Comparison of ENCODE assay signal across 22 cellular contexts in the genomic region with DNA sequence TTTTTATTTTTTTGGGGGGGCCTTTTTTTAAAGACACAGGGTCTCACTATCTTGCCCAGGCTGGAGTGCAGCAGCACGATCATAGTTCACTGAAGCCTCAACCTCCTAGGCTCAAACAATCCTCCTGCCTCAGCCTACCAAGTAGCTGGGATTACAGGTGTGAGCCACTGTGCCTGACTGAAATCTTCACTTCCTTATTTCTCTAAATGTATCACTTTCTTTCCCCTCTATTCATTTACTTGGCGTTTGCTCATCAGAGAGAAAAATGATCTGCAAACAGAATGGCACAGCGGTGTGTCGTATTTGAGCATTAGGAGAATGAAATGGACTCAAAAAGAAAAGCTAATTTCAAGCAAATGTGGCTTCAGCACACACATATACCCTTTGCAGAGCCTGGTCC. TPM values are rescaled to one million over a fixed set of nuclear protein-coding genes. Genes with fewer than 3 reads are reported as not detected.
A peak's percentile ranks its signal among the peaks of the same experiment; 100 is the strongest.
DNase-seq lines count a peak whose midpoint lies in the region; ATAC-seq and TF ChIP-seq lines count a peak whose summit lies in the region.
"Had no signal": no experiment of that assay in that cellular context is flagged by ENCODE, and none has a peak within 500 bp of the region (broad histone marks: within the 10 kb centered on the region; RNA-seq: fewer than 3 reads in every experiment).

No MANE protein-coding gene starts in this region.

- WGBS in gastroesophageal sphincter (ENCODE audit: low coverage in 1 of 2), 2 donors = 58 to 83% methylated on average over 3 to 4 of the region's 4 CpGs

- DNase-seq in RPMI8226 = peak; percentile 28
- no peak for DNase-seq in NCI-H1105 treated with DMSO at 0.1 percent for 48 hours (lab: John Stamatoyannopoulos, UW)
- DNase-seq in left lobe of liver (ENCODE audit: low spot score) = no peak
- DNase-seq: activated naive CD4-positive, alpha-beta T cell treated with anti-CD3 and anti-CD28 coated beads, Interleukin-2, amount 50 U/mL, for 16 hours; activated T-cell treated with anti-CD3 and anti-CD28 coated beads, Interleukin-2, amount 50 U/mL, for 4 hours; CD8-positive, alpha-beta memory T cell; DMS79; effector memory CD4-positive, alpha-beta T cell; esophagus squamous epithelium; left colon; midbrain; NCI-H1417 treated with DMSO at 0.1 percent for 48 hours; T-helper 9 cell had no signal

- ATAC-seq in GM18909 (IDR thresholded peaks at IDR 0.05; ENCODE audit: poor library complexity, unreplicated experiment) (peak; percentile 83), GM21447 (IDR thresholded peaks at IDR 0.05; ENCODE audit: unreplicated experiment) (peak; percentile 80), HG03108 (IDR thresholded peaks at IDR 0.05; ENCODE audit: unreplicated experiment) (peak; percentile 68), left lobe of liver (no peak), gastroesophageal sphincter (no peak)
- ATAC-seq: activated CD4-positive, CD25-positive, alpha-beta regulatory T cell treated with anti-CD3 and anti-CD28 coated beads, Interleukin-2, amount 50 U/mL, for 24 hours; activated T-cell treated with anti-CD3 and anti-CD28 coated beads, Interleukin-2, amount 50 U/mL, for 4 hours; left colon; sciatic nerve had no signal

- no peak overlapping the region for H3K4me3 ChIP-seq in gastroesophageal sphincter
- H3K4me3 ChIP-seq: ascending aorta, esophagus squamous epithelium had no signal

- H3K27ac ChIP-seq in gastroesophageal sphincter = no peak overlapping the region
- H3K27ac ChIP-seq: ascending aorta, esophagus squamous epithelium, parathyroid adenoma had no signal

- peaks cover 0 to 8% (median 3%) of the 10 kb centered on the region in 3 donors for H3K4me1 ChIP-seq in gastroesophageal sphincter

- no peak for TF ChIP-seq CTCF in gastroesophageal sphincter (IDR thresholded peaks at IDR 0.05)

- H3K36me3 ChIP-seq in gastroesophageal sphincter = no peaks in the 10 kb centered on the region
- H3K36me3 ChIP-seq: ascending aorta, esophagus squamous epithelium had no signal

- no peaks in the 10 kb centered on the region for H3K9me3 ChIP-seq in gastroesophageal sphincter
- H3K9me3 ChIP-seq: ascending aorta, esophagus squamous epithelium had no signal

- H3K27me3 ChIP-seq in gastroesophageal sphincter = no peaks in the 10 kb centered on the region
- H3K27me3 ChIP-seq: ascending aorta, esophagus squamous epithelium had no signal

- TF ChIP-seq EP300 in gastroesophageal sphincter (IDR thresholded peaks at IDR 0.05) = no peak

- TF ChIP-seq POLR2A in gastroesophageal sphincter (IDR thresholded peaks at IDR 0.05) = no peak

RNA-seq across cellular contexts. Expression of a gene that starts 44.3 kb away (rescaled TPM):
- 13.5 TPM for total RNA-seq in left lobe of liver
- 10 to 100 TPM; 16.2 to 50.1 (median 38.5) TPM for total RNA-seq in gastroesophageal sphincter
- total RNA-seq: CD8-positive, alpha-beta memory T cell; chondrocyte had no signal

Comparison
In these comparisons a context has a peak if more than half of its experiments do, and no peak if none do; other contexts are left out.
1. ATAC-seq: peak in GM18909 (single experiment), GM21447 (single experiment) and HG03108 (single experiment); none in left lobe of liver (single experiment) and gastroesophageal sphincter (single experiment).